Comparison of ENCODE assay signal across 21 cellular contexts in genomic region chr20:59584278-59584925, GRCh38. TPM values are rescaled to one million over a fixed set of nuclear protein-coding genes. Genes with fewer than 3 reads are reported as not detected.
A peak's percentile ranks its signal among the peaks of the same experiment; 100 is the strongest.
DNase-seq lines count a peak whose midpoint lies in the region; ATAC-seq and TF ChIP-seq lines count a peak whose summit lies in the region.
"Had no signal": no experiment of that assay in that cellular context is flagged by ENCODE, and none has a peak within 500 bp of the region (broad histone marks: within the 10 kb centered on the region; RNA-seq: fewer than 3 reads in every experiment).

No MANE protein-coding gene starts in this region.

- intact Hi-C loops in cardiac septum (cut with DNase I) (no loop called here), Right ventricle myocardium superior (cut with DNase I) (no loop called here), sigmoid colon (cut with DNase I) (no loop called here), adrenal gland (cut with DNase I) (no loop called here)

- TF ChIP-seq POLR2A in sigmoid colon (IDR thresholded peaks at IDR 0.05) (no peak), adrenal gland (IDR thresholded peaks at IDR 0.05) (no peak)

- peaks cover 10% of the 10 kb centered on the region for H3K9me3 Mint-ChIP-seq in glutamatergic neuron (ENCODE audit: unreplicated experiment)
- H3K9me3 Mint-ChIP-seq: CD8-positive, alpha-beta T cell had no signal

- H3K27me3 Mint-ChIP-seq in glutamatergic neuron (ENCODE audit: unreplicated experiment), result peaks cover 13% of the 10 kb centered on the region

- 91% methylated on average over 15 of the region's 15 CpGs for WGBS in sigmoid colon, 2 donors
- 82 to 89% (median 86%) methylated on average over 15 of the region's 15 CpGs for WGBS in adrenal gland, 4 donors

- peaks cover 0 to 20% (median 6%) of the 10 kb centered on the region in 3 donors for H3K27me3 ChIP-seq in sigmoid colon
- H3K27me3 ChIP-seq in adrenal gland, result peaks cover 2% of the 10 kb centered on the region

- H3K36me3 ChIP-seq in sigmoid colon (no peaks in the 10 kb centered on the region), adrenal gland (replicated peaks in 1 of 2) (no peaks in the 10 kb centered on the region)
- H3K36me3 ChIP-seq: SJCRH30 had no signal

- H3K27ac Mint-ChIP-seq in glutamatergic neuron (ENCODE audit: unreplicated experiment), result no peak overlapping the region
- H3K27ac Mint-ChIP-seq: CD8-positive, alpha-beta T cell had no signal

- H3K4me1 ChIP-seq in sigmoid colon (no peaks in the 10 kb centered on the region), adrenal gland (replicated peaks in 1 of 2) (no peaks in the 10 kb centered on the region)

- H3K4me1 Mint-ChIP-seq in glutamatergic neuron (ENCODE audit: low read depth, unreplicated experiment), result peaks cover 10% of the 10 kb centered on the region

- H3K36me3 Mint-ChIP-seq in glutamatergic neuron (ENCODE audit: unreplicated experiment), result no peaks in the 10 kb centered on the region
- H3K36me3 Mint-ChIP-seq: CD8-positive, alpha-beta T cell had no signal

- TF ChIP-seq EP300 in sigmoid colon (IDR thresholded peaks at IDR 0.05), result no peak

- H3K4me3 ChIP-seq in sigmoid colon (no peak overlapping the region), adrenal gland (no peak overlapping the region)
- H3K4me3 ChIP-seq: SJCRH30 had no signal

- TF ChIP-seq CTCF in glutamatergic neuron (IDR thresholded peaks at IDR 0.05; ENCODE audit: partially characterized antibody, unreplicated experiment), result no peak
- no peak for TF ChIP-seq CTCF in sigmoid colon (IDR thresholded peaks at IDR 0.05)
- TF ChIP-seq CTCF in adrenal gland (IDR thresholded peaks at IDR 0.05), result no peak

- H3K4me3 Mint-ChIP-seq in glutamatergic neuron (ENCODE audit: unreplicated experiment), result no peak overlapping the region
- H3K4me3 Mint-ChIP-seq: CD8-positive, alpha-beta T cell had no signal

- H3K27ac ChIP-seq in sigmoid colon, result no peak overlapping the region
- H3K27ac ChIP-seq in adrenal gland, result no peak overlapping the region
- H3K27ac ChIP-seq: 22Rv1, SJCRH30 had no signal

- H3K9me3 ChIP-seq in sigmoid colon, result peaks cover 0 to 3% (median 1%) of the 10 kb centered on the region in 4 donors
- H3K9me3 ChIP-seq in adrenal gland (replicated peaks in 1 of 3), result no peaks in the 10 kb centered on the region
- H3K9me3 ChIP-seq: SJCRH30 had no signal

- DNase-seq in cardiac septum (ENCODE audit: low spot score), result peak; percentile 57
- DNase-seq in Right ventricle myocardium superior, result no peak
- peak; percentile 17 for DNase-seq in glutamatergic neuron
- peak; percentile 45 for DNase-seq in sigmoid colon
- no peak for DNase-seq in amniotic stem cell (lab: John Stamatoyannopoulos, UW)
- no peak for DNase-seq in hepatic stellate cell (ENCODE audit: low spot score)
- no peak for DNase-seq in amygdala (lab: John Stamatoyannopoulos, UW)
- DNase-seq in adrenal gland, result no peak
- DNase-seq: ACHN; CD8-positive, alpha-beta T cell; DND-41; KBM-7; NCI-H1105; NCI-H2081; NCI-H2171; NCI-H345; NCI-H524 treated with DMSO at 0.1 percent for 48 hours; NCI-H82; SJCRH30 had no signal

- no peak for ATAC-seq in Right ventricle myocardium superior (ENCODE audit: poor library complexity)
- ATAC-seq: CD8-positive, alpha-beta T cell; Panc1 had no signal

RNA-seq across cellular contexts. Expression of gene PHACTR3, which starts 19.9 kb away (rescaled TPM):
- total RNA-seq in cardiac septum, result 0.54 TPM
- 10.0 TPM for total RNA-seq in Right ventricle myocardium superior
- total RNA-seq in glutamatergic neuron (ENCODE audit: unreplicated experiment), result 37.0 TPM
- 1 to 10 TPM in 1 of 4 donors, under 1 TPM in 3; 0.28 to 1.4 (median 0.57) TPM for total RNA-seq in sigmoid colon
- polyA plus RNA-seq in sigmoid colon, result 1 to 10 TPM in 2 of 3 donors, under 1 TPM in 1; under 0.01 to 1.5 (median 1.4) TPM
- total RNA-seq in adrenal gland, result 1 to 10 TPM in 3 of 8 donors, under 1 TPM in 5; 0.17 to 3.6 (median 0.71) TPM
- 1 to 10 TPM in 1 of 3 donors, under 1 TPM in 2; 0.57 to 1.8 (median 0.80) TPM for polyA plus RNA-seq in adrenal gland
- total RNA-seq: CD8-positive, alpha-beta T cell; SJCRH30 had no signal

Comparison
In these comparisons a context has a peak if more than half of its experiments do, and no peak if none do; other contexts are left out.
1. DNase-seq: peak in cardiac septum (single experiment), glutamatergic neuron (single experiment) and sigmoid colon (single experiment); none in Right ventricle myocardium superior (single experiment), amniotic stem cell (single experiment), hepatic stellate cell (single experiment), amygdala (0 of 56) and adrenal gland (0 of 7).